6 cellular contexts compared by ENCODE assay signal in the genomic region with DNA sequence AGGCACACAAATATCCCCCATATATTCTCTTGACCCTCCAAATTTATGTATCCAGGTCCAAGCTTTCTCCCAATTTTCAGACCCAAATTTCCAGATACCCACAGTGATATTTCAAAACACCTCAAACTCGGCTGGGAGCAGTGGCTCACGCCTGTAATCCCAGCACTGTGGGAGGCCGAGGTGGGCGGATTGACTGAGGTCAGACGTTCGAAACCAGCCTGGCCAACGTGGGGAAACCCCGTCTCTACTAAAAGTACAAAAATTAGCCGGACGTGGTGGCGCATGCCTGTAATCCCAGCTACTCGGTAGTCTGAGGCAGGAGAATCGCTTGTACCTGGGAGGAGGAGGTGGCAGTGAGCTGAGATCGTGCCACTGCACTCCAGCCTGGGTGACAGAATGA. TPM values are rescaled to one million over a fixed set of nuclear protein-coding genes. Genes with fewer than 3 reads are reported as not detected.
DNase-seq lines count a peak whose midpoint lies in the region; ATAC-seq and TF ChIP-seq lines count a peak whose summit lies in the region.
"Not testable (repeated sequence)": the region's sequence is repeated elsewhere in the genome, so short reads cannot be mapped to it uniquely, and the experiment has no call there.

No MANE protein-coding gene starts in this region.

- not testable (repeated sequence) for H4K20me1 ChIP-seq in SK-N-SH (ENCODE audit: insufficient read depth); osteoblast (ENCODE audit: insufficient read depth, low read length)

- not testable (repeated sequence) for H3K79me2 ChIP-seq in SK-N-SH (ENCODE audit: insufficient read depth); osteoblast (ENCODE audit: insufficient read depth, low read length)

- H3K9me2 ChIP-seq in SK-N-SH = not testable (repeated sequence)

- H3K4me3 ChIP-seq in GM12864 (ENCODE audit: low read depth, low read length) (peak overlapping the region; percentile 53), epithelial cell of proximal tubule (ENCODE audit: low read depth, low read length) (peak overlapping the region; percentile 84)
- not testable (repeated sequence) for H3K4me3 ChIP-seq in SK-N-SH (ENCODE audit: low read depth in 2 of 2, low read length in 1 of 2); osteoblast (ENCODE audit: insufficient read depth, low read length)

- TF ChIP-seq RAD21 in SK-N-SH (IDR thresholded peaks at IDR 0.05; ENCODE audit: low read length) = not testable (repeated sequence)

- not testable (repeated sequence) for TF ChIP-seq CTCF in GM12864 (IDR thresholded peaks at IDR 0.05; ENCODE audit: low read depth, low read length, missing control alignments); SK-N-SH (IDR thresholded peaks at IDR 0.05); epithelial cell of proximal tubule (conservative IDR thresholded peaks at IDR 0.05; ENCODE audit: low read depth, low read length); osteoblast (IDR thresholded peaks at IDR 0.05; ENCODE audit: extremely low read depth, low read depth, low read length)

- not testable (repeated sequence) for H3K36me3 ChIP-seq in SK-N-SH (replicated peaks in 1 of 2; ENCODE audit: control insufficient read depth in 1 of 2, insufficient read depth in 2 of 2, low read length in 1 of 2); osteoblast (ENCODE audit: insufficient read depth, low read length)

- not testable (repeated sequence) for H2AFZ ChIP-seq in SK-N-SH (ENCODE audit: low read depth); osteoblast (ENCODE audit: low read length)

- peak overlapping the region; percentile 6 for H3K27ac Mint-ChIP-seq in activated T-cell treated with anti-CD3 and anti-CD28 coated beads, Interleukin-2, amount 50 U/mL, for 72 hours

- peaks cover 13% of the 10 kb centered on the region for H3K4me1 Mint-ChIP-seq in activated T-cell treated with anti-CD3 and anti-CD28 coated beads, Interleukin-2, amount 50 U/mL, for 72 hours (ENCODE audit: low read depth)

- not testable (repeated sequence) for H3K9me3 ChIP-seq in SK-N-SH; osteoblast (ENCODE audit: low read depth, low read length)

- POLR2A ChIA-PET in SK-N-SH (lab: Yijun Ruan, JAX) = not testable (repeated sequence)

- H3K27ac ChIP-seq in SK-N-SH (ENCODE audit: low read depth in 2 of 2, low read length in 1 of 2); osteoblast (ENCODE audit: low read depth, low read length): not testable (repeated sequence)

- H3K27me3 Mint-ChIP-seq in activated T-cell treated with anti-CD3 and anti-CD28 coated beads, Interleukin-2, amount 50 U/mL, for 72 hours (ENCODE audit: low read depth) = not testable (repeated sequence)

- H3K9me3 Mint-ChIP-seq in activated T-cell treated with anti-CD3 and anti-CD28 coated beads, Interleukin-2, amount 50 U/mL, for 72 hours = not testable (repeated sequence)

- H3K4me2 ChIP-seq in SK-N-SH = peak overlapping the region; percentile 90; the same call in 1 of the 2 replicates
- peak overlapping the region; percentile 97 for H3K4me2 ChIP-seq in osteoblast (ENCODE audit: insufficient read depth, low read length)

- H3K27me3 ChIP-seq in SK-N-SH (ENCODE audit: insufficient read depth); osteoblast (ENCODE audit: insufficient read depth, low read length): not testable (repeated sequence)

- not testable (repeated sequence) for H3K4me3 Mint-ChIP-seq in activated T-cell treated with anti-CD3 and anti-CD28 coated beads, Interleukin-2, amount 50 U/mL, for 72 hours

- not testable (repeated sequence) for DNase-seq in GM12864 (ENCODE audit: low read depth); SK-N-SH; epithelial cell of proximal tubule (ENCODE audit: low read depth); osteoblast (ENCODE audit: insufficient read length, low spot score, missing footprints)
- peak; percentile 57 to 60 for DNase-seq in activated T-cell treated with anti-CD3 and anti-CD28 coated beads, Interleukin-2, amount 50 U/mL, for 72 hours
- peak; percentile 20 to 50 for DNase-seq in stimulated activated CD8-positive, alpha-beta memory T cell treated with anti-CD3 and anti-CD28 coated beads, Interleukin-2, amount 100 ng/mL, for 48 hours (ENCODE audit: low read depth in 2 of 2)

- CTCF ChIA-PET in SK-N-SH (lab: Yijun Ruan, JAX) = interaction anchor here (1.3 to 7.9 kb wide), 4 partner anchors 23 to 130 kb away, joined by 3 to 158 read pairs (median 6); no protein-coding TSS in a partner anchor

- 88% methylated on average over 14 of the region's 14 CpGs for WGBS in SK-N-SH (ENCODE audit: low lambda C conversion rate)

- H3K4me1 ChIP-seq in SK-N-SH (ENCODE audit: control insufficient read depth in 1 of 2, insufficient read depth in 2 of 2, low read depth in 1 of 2, low read length in 1 of 2) = not testable (repeated sequence)
- peaks cover 11% of the 10 kb centered on the region for H3K4me1 ChIP-seq in osteoblast (ENCODE audit: insufficient read depth, low read length)

- H3K9ac ChIP-seq in SK-N-SH = not testable (repeated sequence)

- H3F3A ChIP-seq in SK-N-SH (replicated peaks; ENCODE audit: insufficient read depth) = not testable (repeated sequence)

- H3K36me3 Mint-ChIP-seq in activated T-cell treated with anti-CD3 and anti-CD28 coated beads, Interleukin-2, amount 50 U/mL, for 72 hours (ENCODE audit: insufficient read depth in 2 of 2) = not testable (repeated sequence)

- ATAC-seq in activated T-cell treated with anti-CD3 and anti-CD28 coated beads, Interleukin-2, amount 50 U/mL, for 72 hours (replicated peaks in 1 of 2) = not testable (repeated sequence)

- not testable (repeated sequence) for TF ChIP-seq EP300 in SK-N-SH (IDR thresholded peaks at IDR 0.05; ENCODE audit: borderline replicate concordance in 1 of 2, low read depth in 1 of 2, low read length in 1 of 2)

RNA-seq across cellular contexts. Expression of a gene that starts 1.6 kb away (rescaled TPM):
- polyA plus RNA-seq in SK-N-SH (2012; rRNA removed) = 1.3 TPM in 2 replicates
- polyA plus RNA-seq in SK-N-SH (2012; cell fraction: cytosol; rRNA removed) = 1.1 TPM in 2 replicates
- polyA plus RNA-seq in SK-N-SH (2012; cell fraction: nucleus; rRNA removed) = 2.5 and 3.2 TPM in 2 replicates
- 1 to 10 TPM; 5.9 to 8.8 TPM for total RNA-seq in activated T-cell treated with anti-CD3 and anti-CD28 coated beads, Interleukin-2, amount 50 U/mL, for 72 hours
- total RNA-seq in epithelial cell of proximal tubule = 1.1 and 2.9 TPM in 2 replicates
- total RNA-seq in osteoblast = 5.4 and 6.2 TPM in 2 replicates

RNA-seq across cellular contexts. Expression of a gene that starts 10.5 kb away (rescaled TPM):
- 1.1 and 1.6 TPM in 2 replicates for polyA plus RNA-seq in SK-N-SH (2012; rRNA removed)
- polyA plus RNA-seq in SK-N-SH (2012; cell fraction: cytosol; rRNA removed) = 0.93 and 1.1 TPM in 2 replicates
- 0.58 and 0.98 TPM in 2 replicates for polyA plus RNA-seq in SK-N-SH (2012; cell fraction: nucleus; rRNA removed)
- total RNA-seq in activated T-cell treated with anti-CD3 and anti-CD28 coated beads, Interleukin-2, amount 50 U/mL, for 72 hours = 10 to 100 TPM; 15.2 to 15.5 TPM
- total RNA-seq in epithelial cell of proximal tubule (0.69 and 1.7 TPM in 2 replicates), osteoblast (1.8 TPM in 2 replicates)

RNA-seq across cellular contexts. Expression of a gene that starts 10.7 kb away (rescaled TPM):
- polyA plus RNA-seq in SK-N-SH (2012; rRNA removed) = 4.0 and 4.3 TPM in 2 replicates
- polyA plus RNA-seq in SK-N-SH (2012; cell fraction: cytosol; rRNA removed) = 1.8 and 2.5 TPM in 2 replicates
- polyA plus RNA-seq in SK-N-SH (2012; cell fraction: nucleus; rRNA removed) = 2.7 and 3.2 TPM in 2 replicates
- 1 to 10 TPM; 3.4 to 4.7 TPM for total RNA-seq in activated T-cell treated with anti-CD3 and anti-CD28 coated beads, Interleukin-2, amount 50 U/mL, for 72 hours
- total RNA-seq in epithelial cell of proximal tubule (5.1 and 7.8 TPM in 2 replicates), osteoblast (2.9 TPM in 2 replicates)

RNA-seq across cellular contexts. Expression of a gene that starts 32.3 kb away (rescaled TPM):
- polyA plus RNA-seq in SK-N-SH (2012; rRNA removed) = 467 and 551 TPM in 2 replicates
- polyA plus RNA-seq in SK-N-SH (2012; cell fraction: cytosol; rRNA removed) = 594 and 715 TPM in 2 replicates
- polyA plus RNA-seq in SK-N-SH (2012; cell fraction: nucleus; rRNA removed) = 153 and 277 TPM in 2 replicates
- 100 to 1,000 TPM; 128 to 146 TPM for total RNA-seq in activated T-cell treated with anti-CD3 and anti-CD28 coated beads, Interleukin-2, amount 50 U/mL, for 72 hours
- total RNA-seq in epithelial cell of proximal tubule (824 and 1,060 TPM in 2 replicates), osteoblast (249 and 260 TPM in 2 replicates)
